ENCODE assay signal across 1 cellular context in genomic region chr3:179175358-179175757, GRCh38.
TF ChIP-seq lines count a peak whose summit lies in the region.

No MANE protein-coding gene starts in this region.

TF ChIP-seq in WTC11, 78 proteins besides CTCF, POLR2A, EP300 and RAD21 (continued from another document):
- TF ChIP-seq PRDM15 (CRISPR knock-in tag; IDR thresholded peaks at IDR 0.05): no peak
- no peak for TF ChIP-seq ZNF281 (CRISPR knock-in tag; IDR thresholded peaks at IDR 0.05)
- TF ChIP-seq CREB1 (CRISPR knock-in tag; IDR thresholded peaks at IDR 0.05): no peak
